Comparison of ENCODE assay signal across 18 cellular contexts in genomic region chr9:389159-389558, GRCh38.
DNase-seq lines count a peak whose midpoint lies in the region; ATAC-seq and TF ChIP-seq lines count a peak whose summit lies in the region.
"Had no signal": no experiment of that assay in that cellular context is flagged by ENCODE, and none has a peak within 500 bp of the region (broad histone marks: within the 10 kb centered on the region; RNA-seq: fewer than 3 reads in every experiment).

No MANE protein-coding gene starts in this region.

- TF ChIP-seq CTCF in GM10266 (IDR thresholded peaks at IDR 0.05; ENCODE audit: control insufficient read depth, insufficient read depth, low read depth, missing control alignments) = no peak

- H3K27ac Mint-ChIP-seq in activated CD4-positive, alpha-beta T cell treated with anti-CD3 and anti-CD28 coated beads for 36 hours = peak overlapping the region; percentile 30
- H3K27ac Mint-ChIP-seq in memory B cell = peak overlapping the region; percentile 65
- no peak overlapping the region for H3K27ac Mint-ChIP-seq in activated CD4-positive, alpha-beta memory T cell treated with anti-CD3 and anti-CD28 coated beads for 36 hours

- no peaks in the 10 kb centered on the region for H3K27me3 Mint-ChIP-seq in activated CD4-positive, alpha-beta T cell treated with anti-CD3 and anti-CD28 coated beads for 36 hours
- no peaks in the 10 kb centered on the region for H3K27me3 Mint-ChIP-seq in memory B cell
- no peaks in the 10 kb centered on the region for H3K27me3 Mint-ChIP-seq in activated CD4-positive, alpha-beta memory T cell treated with anti-CD3 and anti-CD28 coated beads for 36 hours
- H3K27me3 Mint-ChIP-seq: CD4-positive, CD25-positive, alpha-beta regulatory T cell had no signal

- intact Hi-C loops in activated CD4-positive, alpha-beta T cell treated with anti-CD3 and anti-CD28 coated beads for 36 hours (cut with DNase I, micrococcal nuclease) = loop anchor here in 1 of 2 experiments (5.0 to 10.0 kb wide), 2 partner anchors 416 to 618 kb away; no protein-coding TSS in a partner anchor
- intact Hi-C loops in activated CD4-positive, alpha-beta memory T cell treated with anti-CD3 and anti-CD28 coated beads for 36 hours (cut with micrococcal nuclease) = no loop called here

- H3K4me1 Mint-ChIP-seq in activated CD4-positive, alpha-beta T cell treated with anti-CD3 and anti-CD28 coated beads for 36 hours = no peaks in the 10 kb centered on the region
- H3K4me1 Mint-ChIP-seq in memory B cell = peaks cover 2% of the 10 kb centered on the region
- no peaks in the 10 kb centered on the region for H3K4me1 Mint-ChIP-seq in activated CD4-positive, alpha-beta memory T cell treated with anti-CD3 and anti-CD28 coated beads for 36 hours (ENCODE audit: low read depth)

- DNase-seq in activated CD4-positive, alpha-beta T cell treated with anti-CD3 and anti-CD28 coated beads for 36 hours = no peak
- no peak for DNase-seq in activated CD4-positive, alpha-beta T cell treated with anti-CD3 and anti-CD28 coated beads for 48 hours
- DNase-seq in GM10266 (ENCODE audit: extremely low spot score) (peak; percentile 14), memory B cell (ENCODE audit: low spot score in 2 of 2) (no peak), NCI-H2171 treated with DMSO at 0.1 percent for 48 hours (lab: John Stamatoyannopoulos, UW) (no peak), occipital lobe (lab: John Stamatoyannopoulos, UW) (no peak)
- no peak for DNase-seq in activated CD4-positive, alpha-beta memory T cell treated with anti-CD3 and anti-CD28 coated beads for 36 hours
- DNase-seq: BE2C; CD4-positive, CD25-positive, alpha-beta regulatory T cell; COR-L47; DMS153; GDM1; H7; NCI-H1105; NCI-H1694; NCI-H524; SHP77 had no signal

- POLR2A ChIA-PET in activated CD4-positive, alpha-beta T cell treated with anti-CD3 and anti-CD28 coated beads for 36 hours (lab: Charles Lee) = interaction anchor here (0.6 kb wide), 1 partner anchor 404 kb away, joined by 3 read pairs; no protein-coding TSS in a partner anchor
- POLR2A ChIA-PET in activated CD4-positive, alpha-beta memory T cell treated with anti-CD3 and anti-CD28 coated beads for 36 hours (lab: Charles Lee) = no interaction called here

- ATAC-seq in activated CD4-positive, alpha-beta T cell treated with anti-CD3 and anti-CD28 coated beads for 36 hours = no peak
- ATAC-seq in HG02759 (IDR thresholded peaks at IDR 0.05; ENCODE audit: unreplicated experiment) (peak; percentile 53), memory B cell (ENCODE audit: low read depth) (peak; percentile 62)

- CTCF ChIA-PET in activated CD4-positive, alpha-beta T cell treated with anti-CD3 and anti-CD28 coated beads for 36 hours (lab: Charles Lee) = no interaction called here
- CTCF ChIA-PET in activated CD4-positive, alpha-beta memory T cell treated with anti-CD3 and anti-CD28 coated beads for 36 hours (lab: Charles Lee) = interaction anchor here (1.0 kb wide), 1 partner anchor 34 kb away, joined by 3 read pairs; no protein-coding TSS in a partner anchor

- peaks cover 29% of the 10 kb centered on the region for H3K36me3 Mint-ChIP-seq in activated CD4-positive, alpha-beta T cell treated with anti-CD3 and anti-CD28 coated beads for 36 hours (ENCODE audit: low read depth)
- peaks cover 34% of the 10 kb centered on the region for H3K36me3 Mint-ChIP-seq in memory B cell
- peaks cover 27% of the 10 kb centered on the region for H3K36me3 Mint-ChIP-seq in activated CD4-positive, alpha-beta memory T cell treated with anti-CD3 and anti-CD28 coated beads for 36 hours

- H3K9me3 Mint-ChIP-seq in activated CD4-positive, alpha-beta T cell treated with anti-CD3 and anti-CD28 coated beads for 36 hours (ENCODE audit: low read depth) = no peaks in the 10 kb centered on the region
- no peaks in the 10 kb centered on the region for H3K9me3 Mint-ChIP-seq in memory B cell
- no peaks in the 10 kb centered on the region for H3K9me3 Mint-ChIP-seq in activated CD4-positive, alpha-beta memory T cell treated with anti-CD3 and anti-CD28 coated beads for 36 hours
- H3K9me3 Mint-ChIP-seq: CD4-positive, CD25-positive, alpha-beta regulatory T cell had no signal

- H3K4me3 Mint-ChIP-seq in activated CD4-positive, alpha-beta T cell treated with anti-CD3 and anti-CD28 coated beads for 36 hours = no peak overlapping the region
- H3K4me3 Mint-ChIP-seq in memory B cell = no peak overlapping the region
- H3K4me3 Mint-ChIP-seq in activated CD4-positive, alpha-beta memory T cell treated with anti-CD3 and anti-CD28 coated beads for 36 hours = no peak overlapping the region
- H3K4me3 Mint-ChIP-seq: CD4-positive, CD25-positive, alpha-beta regulatory T cell had no signal
